In genomic region chr4:47471591-47471990, GRCh38 we compare ENCODE assay signal across 15 cellular contexts. TPM values are rescaled to one million over a fixed set of nuclear protein-coding genes. Genes with fewer than 3 reads are reported as not detected.
A peak's percentile ranks its signal among the peaks of the same experiment; 100 is the strongest.
DNase-seq lines count a peak whose midpoint lies in the region; ATAC-seq and TF ChIP-seq lines count a peak whose summit lies in the region.
"Had no signal": no experiment of that assay in that cellular context is flagged by ENCODE, and none has a peak within 500 bp of the region (broad histone marks: within the 10 kb centered on the region; RNA-seq: fewer than 3 reads in every experiment).

No MANE protein-coding gene starts in this region.

- H4K8ac ChIP-seq in H9 (replicated peaks; ENCODE audit: insufficient read length, low read depth, low read length) = no peak overlapping the region

- H3K23me2 ChIP-seq in H9 (ENCODE audit: insufficient read length, low read depth, low read length, poor library complexity, severe bottlenecking) = no peaks in the 10 kb centered on the region

- H3K23ac ChIP-seq in H9 (ENCODE audit: insufficient read length, low read depth, low read length) = no peak overlapping the region

- no peaks in the 10 kb centered on the region for H3K27me3 Mint-ChIP-seq in Calu3 (ENCODE audit: unreplicated experiment)
- H3K27me3 Mint-ChIP-seq in H9 (ENCODE audit: low read depth) = no peaks in the 10 kb centered on the region
- H3K27me3 Mint-ChIP-seq in neural progenitor cell (ENCODE audit: insufficient read depth, low read depth) = no peaks in the 10 kb centered on the region
- H3K27me3 Mint-ChIP-seq in chondrocyte (ENCODE audit: low read depth) = no peaks in the 10 kb centered on the region
- H3K27me3 Mint-ChIP-seq: B cell had no signal

- no peak overlapping the region for H2BK12ac ChIP-seq in H9 (ENCODE audit: insufficient read length, low read depth, low read length)

- no peak overlapping the region for H3K14ac ChIP-seq in H9 (ENCODE audit: insufficient read depth, low read length)

- no peak for DNase-seq in Calu3
- DNase-seq in H9 = no peak
- DNase-seq in SK-MEL-5 (ENCODE audit: low read depth, low spot score) = peak; percentile 87
- DNase-seq in neural progenitor cell (ENCODE audit: low spot score) = no peak
- DNase-seq in activated effector memory CD4-positive, alpha-beta T cell treated with anti-CD3 and anti-CD28 coated beads, Interleukin-2, amount 50 U/mL, for 16 hours = no peak
- no peak for DNase-seq in chondrocyte (ENCODE audit: low spot score)
- DNase-seq in activated CD8-positive, alpha-beta memory T cell treated with anti-CD3 and anti-CD28 coated beads, Interleukin-2, amount 50 U/mL, for 4 hours = no peak
- DNase-seq: CD4-positive, alpha-beta memory T cell; DMS153; DMS79 treated with DMSO at 0.1 percent for 48 hours; EL had no signal

- no peak overlapping the region for H2AK5ac ChIP-seq in H9 (ENCODE audit: insufficient read length, low read length)

- H4K5ac ChIP-seq in H9 (ENCODE audit: insufficient read length, low read depth, low read length) = no peak overlapping the region

- H3T11ph ChIP-seq in H9 (ENCODE audit: low read length) = no peak overlapping the region

- H3K79me1 ChIP-seq in H9 (ENCODE audit: insufficient read depth, low read depth, low read length, poor library complexity, severe bottlenecking) = no peaks in the 10 kb centered on the region

- H3K18ac ChIP-seq in H9 (ENCODE audit: insufficient read length, low read depth, low read length) = no peak overlapping the region

- BruUV-seq in Calu3 (replicated peaks; lab: Mats Ljungman, UMichigan) = no TSS peak

- TF ChIP-seq CTCF in Calu3 (IDR thresholded peaks at IDR 0.05; ENCODE audit: unreplicated experiment) = no peak
- no peak for TF ChIP-seq CTCF in H9 (conservative IDR thresholded peaks at IDR 0.05)
- TF ChIP-seq CTCF in neural progenitor cell (IDR thresholded peaks at IDR 0.05) = no peak
- no peak for TF ChIP-seq CTCF in chondrocyte (IDR thresholded peaks at IDR 0.05)

- H2BK5ac ChIP-seq in H9 (ENCODE audit: insufficient read length, low read length) = no peak overlapping the region

- CTCF ChIA-PET in Calu3 (lab: Charles Lee) = interaction anchor here (0.6 to 1.3 kb wide), 4 partner anchors 8 to 14 kb away, joined by 3 to 4 read pairs (median 3); partner anchors contain the start of genes ATP10D and COMMD8

- H3K27ac ChIP-seq in H9 (ENCODE audit: insufficient read length, low read depth, low read length) = no peak overlapping the region
- H3K27ac ChIP-seq in neural progenitor cell = no peak overlapping the region
- H3K27ac ChIP-seq: C4-2B had no signal

- no peaks in the 10 kb centered on the region for H3K9me3 ChIP-seq in H9 (ENCODE audit: control insufficient read depth, low read depth, low read length)
- H3K9me3 ChIP-seq in neural progenitor cell (ENCODE audit: low read depth) = no peaks in the 10 kb centered on the region

- H3K4me3 Mint-ChIP-seq in Calu3 (ENCODE audit: low read depth, unreplicated experiment) (peak overlapping the region; percentile 13), H9 (no peak overlapping the region), neural progenitor cell (no peak overlapping the region), chondrocyte (ENCODE audit: unreplicated experiment) (no peak overlapping the region)
- H3K4me3 Mint-ChIP-seq: B cell; CD4-positive, alpha-beta memory T cell had no signal

- H2BK20ac ChIP-seq in H9 (ENCODE audit: low read depth, low read length, poor library complexity, severe bottlenecking) = no peak overlapping the region

- H3K4me1 ChIP-seq in H9 (ENCODE audit: insufficient read depth, low read length) = no peaks in the 10 kb centered on the region; the same call in 1 of the 2 replicates
- H3K4me1 ChIP-seq in neural progenitor cell = peaks cover 17% of the 10 kb centered on the region

- H3K4me3 ChIP-seq in neural progenitor cell = no peak overlapping the region
- H3K4me3 ChIP-seq: K562 had no signal

- H3K4me1 Mint-ChIP-seq in Calu3 (ENCODE audit: low read depth, unreplicated experiment) (peaks cover 22% of the 10 kb centered on the region), H9 (peaks cover 12 to 14% of the 10 kb centered on the region in 2 experiments), neural progenitor cell (peaks cover 18% of the 10 kb centered on the region), chondrocyte (ENCODE audit: low read depth) (peaks cover 13% of the 10 kb centered on the region)
- H3K4me1 Mint-ChIP-seq: B cell; CD4-positive, alpha-beta memory T cell had no signal

- H3K79me2 ChIP-seq in H9 (ENCODE audit: insufficient read depth, low read length) = no peaks in the 10 kb centered on the region
- H3K79me2 ChIP-seq in neural progenitor cell (ENCODE audit: low read depth) = no peaks in the 10 kb centered on the region

- H2AFZ ChIP-seq in H9 (ENCODE audit: low read length) = no peak overlapping the region
- H2AFZ ChIP-seq in neural progenitor cell (replicated peaks) = peak overlapping the region; percentile 82

- H3K4me2 ChIP-seq in H9 (ENCODE audit: insufficient read depth, insufficient read length, low read length) = no peak overlapping the region
- peak overlapping the region; percentile 58 for H3K4me2 ChIP-seq in neural progenitor cell

- H4K20me1 ChIP-seq in H9 (ENCODE audit: control insufficient read depth, insufficient read depth, insufficient read length) (no peaks in the 10 kb centered on the region), neural progenitor cell (ENCODE audit: low read depth) (no peaks in the 10 kb centered on the region)

- no CpG with 5 or more reads among the region's 2 CpGs for WGBS in H9 (ENCODE audit: extremely low coverage, insufficient read length, low lambda C conversion rate)

- H3K36me3 ChIP-seq in neural progenitor cell = no peaks in the 10 kb centered on the region

- no peak overlapping the region for H4K91ac ChIP-seq in H9 (ENCODE audit: insufficient read length, low read depth, low read length)

- H3K27me3 ChIP-seq in H9 (ENCODE audit: insufficient read depth, low read length) (no peaks in the 10 kb centered on the region), neural progenitor cell (no peaks in the 10 kb centered on the region)

- ATAC-seq in GM21786 (IDR thresholded peaks at IDR 0.05; ENCODE audit: unreplicated experiment) = no peak
- ATAC-seq: K562 had no signal

- H3K27ac Mint-ChIP-seq in Calu3 (ENCODE audit: unreplicated experiment) (peak overlapping the region; percentile 70), H9 (peak overlapping the region in 2 of 3 experiments; percentile 9 to 55; a peak in 2 of 7 replicates), neural progenitor cell (no peak overlapping the region), chondrocyte (ENCODE audit: unreplicated experiment) (no peak overlapping the region)
- H3K27ac Mint-ChIP-seq: B cell; CD4-positive, alpha-beta memory T cell had no signal

- intact Hi-C loops in Calu3 (cut with micrococcal nuclease; ENCODE audit: unreplicated experiment) = loop anchor here (5.0 kb wide), 1 partner anchor 91 kb away; no protein-coding TSS in a partner anchor

- H2BK120ac ChIP-seq in H9 (ENCODE audit: low read depth, low read length, poor library complexity, severe bottlenecking) = no peak overlapping the region

- no peak overlapping the region for H3K4ac ChIP-seq in H9 (ENCODE audit: low read depth, low read length)

- no peaks in the 10 kb centered on the region for H3K9me3 Mint-ChIP-seq in Calu3 (ENCODE audit: low read depth, unreplicated experiment)
- H3K9me3 Mint-ChIP-seq in H9 = no peaks in the 10 kb centered on the region
- no peaks in the 10 kb centered on the region for H3K9me3 Mint-ChIP-seq in neural progenitor cell
- no peaks in the 10 kb centered on the region for H3K9me3 Mint-ChIP-seq in chondrocyte (ENCODE audit: low read depth)
- H3K9me3 Mint-ChIP-seq: CD4-positive, alpha-beta memory T cell had no signal

- H3F3A ChIP-seq in neural progenitor cell (ENCODE audit: low read depth) = no peaks in the 10 kb centered on the region

- no peak overlapping the region for H2BK15ac ChIP-seq in H9 (ENCODE audit: low read depth, low read length)

- H3K56ac ChIP-seq in H9 (ENCODE audit: insufficient read length, low read depth, low read length) = no peak overlapping the region

- H3K36me3 Mint-ChIP-seq in Calu3 (ENCODE audit: insufficient read depth, unreplicated experiment) (peaks cover 5% of the 10 kb centered on the region), H9 (ENCODE audit: insufficient read depth in 1 of 3, low read depth in 3 of 3) (no peaks in the 10 kb centered on the region), neural progenitor cell (no peaks in the 10 kb centered on the region), chondrocyte (ENCODE audit: low read depth) (no peaks in the 10 kb centered on the region)
- H3K36me3 Mint-ChIP-seq: CD4-positive, alpha-beta memory T cell had no signal

- H3K9ac ChIP-seq in H9 (ENCODE audit: extremely low read depth, insufficient read length, low read length) (no peak overlapping the region), neural progenitor cell (no peak overlapping the region)

- in situ Hi-C loops in SK-MEL-5 (cut with HindIII; ENCODE audit: low pct_unique_long_range_greater_than_20kb, low sequenced_read_pairs) = no loop called here

RNA-seq across cellular contexts. Expression of gene COMMD8, which starts 8.1 kb away (rescaled TPM):
- total RNA-seq in Calu3 (2022) (13.5 and 13.7 TPM in 2 replicates), H9 (2021) (10.9 and 11.7 TPM in 2 replicates), neural progenitor cell (ENCODE audit: low replicate concordance) (29.7 and 46.1 TPM in 2 replicates), chondrocyte (15.7 to 23.7 TPM (median 18.7 TPM) in 3 replicates)
- total RNA-seq in SK-MEL-5 (2014; rRNA removed; shearing (Covaris generic)) = 55.8 and 62.4 TPM in 2 replicates
- polyA plus RNA-seq in SK-MEL-5 (2015; cell fraction: cytosol; rRNA removed) = 34.8 and 35.6 TPM in 2 replicates
- 15.7 and 16.4 TPM in 2 replicates for polyA plus RNA-seq in SK-MEL-5 (2015; cell fraction: nucleus; rRNA removed)

RNA-seq across cellular contexts. Expression of gene ATP10D, which starts 13.5 kb away (rescaled TPM):
- total RNA-seq in Calu3 (2022) (11.0 and 13.8 TPM in 2 replicates), H9 (2021) (3.8 and 3.9 TPM in 2 replicates), neural progenitor cell (ENCODE audit: low replicate concordance) (5.2 and 8.1 TPM in 2 replicates), chondrocyte (48.1 to 89.6 TPM (median 49.0 TPM) in 3 replicates)
- 18.2 and 18.5 TPM in 2 replicates for total RNA-seq in SK-MEL-5 (2014; rRNA removed; shearing (Covaris generic))
- 12.5 and 15.6 TPM in 2 replicates for polyA plus RNA-seq in SK-MEL-5 (2015; cell fraction: cytosol; rRNA removed)
- polyA plus RNA-seq in SK-MEL-5 (2015; cell fraction: nucleus; rRNA removed) = 16.8 and 23.2 TPM in 2 replicates

Comparison
In these comparisons a context has a peak if more than half of its experiments do, and no peak if none do; other contexts are left out.
1. H3K27ac Mint-ChIP-seq: peak in Calu3 (single experiment) and H9 (2 of 3); none in neural progenitor cell (single experiment) and chondrocyte (single experiment).